ENCODE assay signal across 8 cellular contexts in the genomic region with DNA sequence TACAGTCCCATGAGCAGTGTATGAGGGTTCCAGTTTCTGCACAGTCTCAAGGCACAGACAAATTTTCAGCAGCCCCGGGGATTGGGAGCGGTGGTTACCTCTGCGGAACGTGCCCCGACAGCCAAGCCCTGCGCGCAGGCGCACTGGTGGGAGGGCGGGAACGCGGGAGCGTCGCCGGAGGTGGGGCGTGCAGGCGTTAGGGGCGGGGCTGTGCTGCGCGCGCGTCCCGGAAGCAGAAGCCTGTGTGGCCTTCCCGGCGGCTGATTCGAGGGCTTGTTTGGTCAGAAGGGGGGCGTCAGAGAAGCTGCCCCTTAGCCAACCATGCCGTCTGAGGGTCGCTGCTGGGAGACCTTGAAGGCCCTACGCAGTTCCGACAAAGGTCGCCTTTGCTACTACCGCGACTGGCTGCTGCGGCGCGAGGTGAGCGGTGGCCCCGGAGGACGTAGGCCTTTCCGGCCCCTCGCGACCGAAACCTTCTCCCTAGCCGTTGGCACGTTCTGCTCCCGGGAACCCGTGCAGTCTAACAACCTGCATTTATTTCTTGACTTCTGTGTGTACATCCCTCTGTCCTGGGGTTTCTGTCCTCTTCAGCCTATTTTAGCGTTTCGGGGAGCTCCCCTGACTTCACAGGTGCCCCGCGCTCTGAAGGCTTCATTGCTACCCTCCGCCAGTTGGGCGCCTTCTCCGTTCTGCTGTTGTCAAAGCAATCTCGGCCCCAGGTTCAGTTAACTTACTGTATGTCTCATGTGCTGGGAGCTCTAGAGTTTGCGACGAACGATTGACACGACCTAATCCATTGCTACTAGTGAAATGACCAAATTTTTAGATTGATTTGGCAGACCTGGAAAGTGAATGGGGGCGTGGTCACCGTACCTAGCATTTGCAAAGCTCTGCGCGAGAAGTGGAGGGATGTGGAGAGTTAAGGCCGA. TPM values are rescaled to one million over a fixed set of nuclear protein-coding genes. Genes with fewer than 3 reads are reported as not detected.
DNase-seq lines count a peak whose midpoint lies in the region; ATAC-seq and TF ChIP-seq lines count a peak whose summit lies in the region.

A gene with protein sequence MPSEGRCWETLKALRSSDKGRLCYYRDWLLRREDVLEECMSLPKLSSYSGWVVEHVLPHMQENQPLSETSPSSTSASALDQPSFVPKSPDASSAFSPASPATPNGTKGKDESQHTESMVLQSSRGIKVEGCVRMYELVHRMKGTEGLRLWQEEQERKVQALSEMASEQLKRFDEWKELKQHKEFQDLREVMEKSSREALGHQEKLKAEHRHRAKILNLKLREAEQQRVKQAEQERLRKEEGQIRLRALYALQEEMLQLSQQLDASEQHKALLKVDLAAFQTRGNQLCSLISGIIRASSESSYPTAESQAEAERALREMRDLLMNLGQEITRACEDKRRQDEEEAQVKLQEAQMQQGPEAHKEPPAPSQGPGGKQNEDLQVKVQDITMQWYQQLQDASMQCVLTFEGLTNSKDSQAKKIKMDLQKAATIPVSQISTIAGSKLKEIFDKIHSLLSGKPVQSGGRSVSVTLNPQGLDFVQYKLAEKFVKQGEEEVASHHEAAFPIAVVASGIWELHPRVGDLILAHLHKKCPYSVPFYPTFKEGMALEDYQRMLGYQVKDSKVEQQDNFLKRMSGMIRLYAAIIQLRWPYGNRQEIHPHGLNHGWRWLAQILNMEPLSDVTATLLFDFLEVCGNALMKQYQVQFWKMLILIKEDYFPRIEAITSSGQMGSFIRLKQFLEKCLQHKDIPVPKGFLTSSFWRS (plus strand): TSS at position 235 of the 929 bp plus-strand sequence. CDS start 87 bp downstream, at position 322.

- ATAC-seq in GM19023 (IDR thresholded peaks at IDR 0.05; ENCODE audit: unreplicated experiment) (peak; percentile 91), HG03196 (IDR thresholded peaks at IDR 0.05; ENCODE audit: unreplicated experiment) (peak; percentile 87), activated B cell treated with CpG ODN at 0.5 μM for 24 hours (ENCODE audit: low read depth) (peak; percentile 95)

- peak within 1 kb of the TSS; percentile 99 for H3K4me3 Mint-ChIP-seq in activated B cell treated with CpG ODN at 0.5 μM for 24 hours
- H3K4me3 Mint-ChIP-seq in immature natural killer cell, result peak within 1 kb of the TSS; percentile 93 to 100 (median 99)

- peaks cover 0 to 55% (median 22%) of the 10 kb centered on the region in 6 donors for H3K36me3 ChIP-seq in spleen

- H3K27me3 Mint-ChIP-seq in activated B cell treated with CpG ODN at 0.5 μM for 24 hours (no peaks in the 10 kb centered on the region), immature natural killer cell (ENCODE audit: low read depth in 3 of 3) (peaks cover 4 to 7% (median 6%) of the 10 kb centered on the region in 3 donors)

- H3K27ac Mint-ChIP-seq in activated B cell treated with CpG ODN at 0.5 μM for 24 hours (peak within 1 kb of the TSS; percentile 98), immature natural killer cell (peak within 1 kb of the TSS; percentile 91 to 99 (median 98))

- H3K27me3 ChIP-seq in spleen (replicated peaks in 1 of 7), result no peaks in the 10 kb centered on the region

- 0% methylated on average over 40 to 64 of the region's 64 CpGs for WGBS in spleen, 5 donors

- no peak for TF ChIP-seq CTCF in AG09309 (IDR thresholded peaks at IDR 0.05; ENCODE audit: control insufficient read depth, insufficient read depth, low read depth, low read length, missing control alignments)
- TF ChIP-seq CTCF in activated B cell treated with CpG ODN at 0.5 μM for 24 hours (IDR thresholded peaks at IDR 0.05), result no peak
- TF ChIP-seq CTCF in cardiac fibroblast (IDR thresholded peaks at IDR 0.05; ENCODE audit: low read depth, low read length), result peak; percentile 1
- TF ChIP-seq CTCF in spleen (IDR thresholded peaks at IDR 0.05 in 8 of 11, conservative IDR thresholded peaks at IDR 0.05 in 3 of 11), result peak in 1 of 11 experiments; percentile 22

- no peaks in the 10 kb centered on the region for H3K9me3 ChIP-seq in spleen

- CTCF ChIA-PET in activated B cell treated with CpG ODN at 0.5 μM for 24 hours (lab: Charles Lee), result no interaction called here

- DNase-seq in AG09309 (ENCODE audit: low read depth) (peak; percentile 34), NCI-H345 (lab: John Stamatoyannopoulos, UW) (peak; percentile 94), activated B cell treated with CpG ODN at 0.5 μM for 24 hours (peak; percentile 99), cardiac fibroblast (ENCODE audit: low read depth in 2 of 2) (peak; percentile 90 to 94), immature natural killer cell (peak; percentile 96 to 97 (median 97)), spleen (peak; percentile 99)

- peaks cover 24% of the 10 kb centered on the region for H3K4me1 Mint-ChIP-seq in activated B cell treated with CpG ODN at 0.5 μM for 24 hours
- peaks cover 31 to 48% of the 10 kb centered on the region in 2 donors for H3K4me1 Mint-ChIP-seq in immature natural killer cell

- intact Hi-C loops in activated B cell treated with CpG ODN at 0.5 μM for 24 hours (cut with micrococcal nuclease), result loop anchor here (1.0 to 5.0 kb wide), 10 partner anchors 48 to 437 kb away; a partner anchor contains a TSS
- intact Hi-C loops in spleen (cut with DNase I; ENCODE audit: low total_unique reads), result loop anchor here (10.0 kb wide), 1 partner anchor 50 kb away; a partner anchor contains a TSS

- peak in 2 of 3 donors; percentile 26 to 44 for TF ChIP-seq POLR2A in spleen (IDR thresholded peaks at IDR 0.05)

- H3K9me3 Mint-ChIP-seq in activated B cell treated with CpG ODN at 0.5 μM for 24 hours (no peaks in the 10 kb centered on the region), immature natural killer cell (peaks cover 0 to 1% (median 0%) of the 10 kb centered on the region in 6 donors)

- H3K4me3 ChIP-seq in AG09309 (ENCODE audit: control insufficient read depth, low read depth, low read length) (peak within 1 kb of the TSS; percentile 58), cardiac fibroblast (replicated peaks in 1 of 2; ENCODE audit: low read depth in 2 of 2, low read length in 2 of 2) (peak within 1 kb of the TSS; percentile 97 to 99), spleen (peak within 1 kb of the TSS; percentile 72 to 98 (median 89))

- peaks cover 37% of the 10 kb centered on the region for H3K36me3 Mint-ChIP-seq in activated B cell treated with CpG ODN at 0.5 μM for 24 hours (ENCODE audit: low read depth)
- H3K36me3 Mint-ChIP-seq in immature natural killer cell, result peaks cover 5 to 24% (median 5%) of the 10 kb centered on the region in 3 donors

- peaks cover 10 to 55% (median 28%) of the 10 kb centered on the region in 6 donors for H3K4me1 ChIP-seq in spleen

- POLR2A ChIA-PET in activated B cell treated with CpG ODN at 0.5 μM for 24 hours (lab: Charles Lee), result interaction anchor here (0.6 to 2.8 kb wide), 8 partner anchors 10 to 219 kb away, joined by 3 to 21 read pairs (median 7); a partner anchor contains a TSS

- H3K27ac ChIP-seq in spleen, result peak within 1 kb of the TSS; percentile 83 to 95 (median 92)

RNA-seq across cellular contexts. Expression of the gene that starts here (rescaled TPM):
- total RNA-seq in activated B cell treated with CpG ODN at 0.5 μM for 24 hours (28.8 and 31.8 TPM in 2 replicates), spleen (10 to 100 TPM; 20.8 to 31.2 (median 25.8) TPM)
- polyA plus RNA-seq in immature natural killer cell (10 to 100 TPM; 17.4 to 49.3 (median 22.8) TPM), spleen (10 to 100 TPM; 14.3 to 15.1 (median 14.7) TPM)

Comparison
In these comparisons a context has a peak if more than half of its experiments do, and no peak if none do; other contexts are left out.
1. Peak in every context shown above with its lines: DNase-seq, ATAC-seq, H3K4me3 ChIP-seq and H3K27ac ChIP-seq.
2. DNase-seq: peak in every context shown above with its lines; median percentile 99 in activated B cell treated with CpG ODN at 0.5 μM for 24 hours; 99 in spleen; 97 in immature natural killer cell; 94 in NCI-H345; 92 in cardiac fibroblast; 34 in AG09309.